Comparison of ENCODE assay signal across 10 cellular contexts in the genomic region with DNA sequence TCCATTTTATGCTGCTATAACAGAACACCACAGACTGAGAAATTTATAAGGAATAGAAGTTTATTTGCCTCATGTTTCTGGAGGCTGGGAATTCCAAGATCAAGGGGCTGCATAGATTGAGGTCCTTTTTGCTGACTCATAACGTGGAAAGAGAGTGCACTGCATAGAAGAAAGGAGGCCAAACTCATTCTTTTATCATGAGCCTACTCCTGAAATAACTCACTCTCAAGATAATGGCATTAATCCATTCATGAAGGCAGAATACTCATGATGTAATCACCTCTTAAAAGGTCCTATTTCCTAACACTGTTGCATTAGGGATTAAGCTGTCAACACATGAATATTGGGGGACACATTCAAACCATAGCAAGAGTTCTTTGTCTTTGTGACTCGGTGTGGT.
DNase-seq lines count a peak whose midpoint lies in the region; ATAC-seq, FAIRE-seq and TF ChIP-seq lines count a peak whose summit lies in the region.
"Had no signal": no experiment of that assay in that cellular context is flagged by ENCODE, and none has a peak within 500 bp of the region (broad histone marks: within the 10 kb centered on the region; RNA-seq: fewer than 3 reads in every experiment).

No MANE protein-coding gene starts in this region.

- no peaks in the 10 kb centered on the region for H3K79me2 ChIP-seq in fibroblast of lung (ENCODE audit: control insufficient read depth, insufficient read depth, low read length)
- H3K79me2 ChIP-seq in osteoblast (ENCODE audit: insufficient read depth, low read length), result no peaks in the 10 kb centered on the region

- H3K4me1 ChIP-seq in fibroblast of lung (ENCODE audit: control insufficient read depth, extremely low read depth, insufficient read depth, low read length), result peaks cover 6% of the 10 kb centered on the region
- H3K4me1 ChIP-seq in osteoblast (ENCODE audit: insufficient read depth, low read length), result peaks cover 16% of the 10 kb centered on the region
- no peaks in the 10 kb centered on the region for H3K4me1 ChIP-seq in BE2C

- H4K20me1 ChIP-seq in fibroblast of lung (ENCODE audit: control insufficient read depth, extremely low read depth, insufficient read depth, low read length), result no peaks in the 10 kb centered on the region
- no peaks in the 10 kb centered on the region for H4K20me1 ChIP-seq in osteoblast (ENCODE audit: insufficient read depth, low read length)

- H3K27me3 Mint-ChIP-seq in activated CD8-positive, alpha-beta memory T cell treated with anti-CD3 and anti-CD28 coated beads, Interleukin-2, amount 10 ng/mL, durations not matched to agents 7 days and 5 days, result no peaks in the 10 kb centered on the region

- H3K9me3 Mint-ChIP-seq in activated CD8-positive, alpha-beta memory T cell treated with anti-CD3 and anti-CD28 coated beads, Interleukin-2, amount 10 ng/mL, durations not matched to agents 7 days and 5 days (ENCODE audit: low read depth), result peaks cover 5% of the 10 kb centered on the region

- H3K4me3 Mint-ChIP-seq in activated CD8-positive, alpha-beta memory T cell treated with anti-CD3 and anti-CD28 coated beads, Interleukin-2, amount 10 ng/mL, durations not matched to agents 7 days and 5 days, result no peak overlapping the region

- H3K36me3 ChIP-seq in fibroblast of lung (ENCODE audit: control insufficient read depth, insufficient read depth, low read length), result no peaks in the 10 kb centered on the region
- no peaks in the 10 kb centered on the region for H3K36me3 ChIP-seq in osteoblast (ENCODE audit: insufficient read depth, low read length)
- H3K36me3 ChIP-seq in BE2C, result no peaks in the 10 kb centered on the region

- H3K9ac ChIP-seq in fibroblast of lung (ENCODE audit: insufficient read depth, low read length), result no peak overlapping the region

- H3K4me2 ChIP-seq in fibroblast of lung (ENCODE audit: extremely low read depth, insufficient read depth, low read length), result no peak overlapping the region
- H3K4me2 ChIP-seq in osteoblast (ENCODE audit: insufficient read depth, low read length), result peak overlapping the region; percentile 38

- H3K9me3 ChIP-seq in fibroblast of lung (ENCODE audit: control insufficient read depth, insufficient read depth, low read depth, low read length) (no peaks in the 10 kb centered on the region), osteoblast (ENCODE audit: low read depth, low read length) (no peaks in the 10 kb centered on the region), BE2C (no peaks in the 10 kb centered on the region; the same call in 1 of the 2 replicates)

- TF ChIP-seq CTCF in fibroblast of lung (conservative IDR thresholded peaks at IDR 0.05 in 1 of 2, IDR thresholded peaks at IDR 0.05 in 1 of 2; ENCODE audit: low read depth in 1 of 2, low read length in 2 of 2) (no peak), osteoblast (IDR thresholded peaks at IDR 0.05; ENCODE audit: extremely low read depth, low read depth, low read length) (no peak), BE2C (IDR thresholded peaks at IDR 0.05; ENCODE audit: low read depth, low read length) (no peak)

- H2AFZ ChIP-seq in fibroblast of lung (ENCODE audit: low read length) (no peak overlapping the region), osteoblast (ENCODE audit: low read length) (no peak overlapping the region)

- no peaks in the 10 kb centered on the region for H3K36me3 Mint-ChIP-seq in activated CD8-positive, alpha-beta memory T cell treated with anti-CD3 and anti-CD28 coated beads, Interleukin-2, amount 10 ng/mL, durations not matched to agents 7 days and 5 days

- DNase-seq in GM04504 (ENCODE audit: low read depth) (peak; percentile 50), RCC 7860 (ENCODE audit: low spot score) (peak; percentile 70), fibroblast of lung (ENCODE audit: low read depth in 2 of 2) (peak; percentile 62 to 95), osteoblast (ENCODE audit: insufficient read length, low spot score, missing footprints) (peak; percentile 55), COR-L47 (lab: John Stamatoyannopoulos, UW) (no peak), DMS153 treated with DMSO at 0.1 percent for 48 hours (lab: John Stamatoyannopoulos, UW; ENCODE audit: unreplicated experiment) (no peak), BE2C (no peak)
- no peak for DNase-seq in activated CD8-positive, alpha-beta memory T cell treated with anti-CD3 and anti-CD28 coated beads, Interleukin-2, amount 10 ng/mL, durations not matched to agents 7 days and 5 days
- DNase-seq: occipital lobe, T-helper 9 cell had no signal

- no peaks in the 10 kb centered on the region for H3K4me1 Mint-ChIP-seq in activated CD8-positive, alpha-beta memory T cell treated with anti-CD3 and anti-CD28 coated beads, Interleukin-2, amount 10 ng/mL, durations not matched to agents 7 days and 5 days

- no peak overlapping the region for H3K27ac Mint-ChIP-seq in activated CD8-positive, alpha-beta memory T cell treated with anti-CD3 and anti-CD28 coated beads, Interleukin-2, amount 10 ng/mL, durations not matched to agents 7 days and 5 days

- H3K4me3 ChIP-seq in fibroblast of lung (replicated peaks in 1 of 4; ENCODE audit: control extremely low read depth in 1 of 4, insufficient read depth in 1 of 4, low read depth in 3 of 4, low read length in 4 of 4), result no peak overlapping the region
- no peak overlapping the region for H3K4me3 ChIP-seq in osteoblast (ENCODE audit: insufficient read depth, low read length)
- H3K4me3 ChIP-seq in BE2C (ENCODE audit: low read depth, low read length), result no peak overlapping the region

- CTCF ChIA-PET in activated CD8-positive, alpha-beta memory T cell treated with anti-CD3 and anti-CD28 coated beads, Interleukin-2, amount 10 ng/mL, durations not matched to agents 7 days and 5 days (lab: Charles Lee), result no interaction called here

- ATAC-seq in activated CD8-positive, alpha-beta memory T cell treated with anti-CD3 and anti-CD28 coated beads, Interleukin-2, amount 10 ng/mL, durations not matched to agents 7 days and 5 days, result no peak

- FAIRE-seq in RCC 7860 (lab: Jason Lieb, UNC), result no peak

- no peak overlapping the region for H3K27ac ChIP-seq in fibroblast of lung (ENCODE audit: insufficient read depth, low read length)
- peak overlapping the region; percentile 64 for H3K27ac ChIP-seq in osteoblast (ENCODE audit: low read depth, low read length)

- no peaks in the 10 kb centered on the region for H3K27me3 ChIP-seq in fibroblast of lung (ENCODE audit: control insufficient read depth, insufficient read depth, low read length)
- no peaks in the 10 kb centered on the region for H3K27me3 ChIP-seq in osteoblast (ENCODE audit: insufficient read depth, low read length)
- H3K27me3 ChIP-seq in BE2C, result no peaks in the 10 kb centered on the region

Comparison
In these comparisons a context has a peak if more than half of its experiments do, and no peak if none do; other contexts are left out.
1. DNase-seq: peak in GM04504 (single experiment), RCC 7860 (single experiment), fibroblast of lung (2 of 2) and osteoblast (single experiment); none in COR-L47 (single experiment), DMS153 treated with DMSO at 0.1 percent for 48 hours (single experiment), activated CD8-positive, alpha-beta memory T cell treated with anti-CD3 and anti-CD28 coated beads, Interleukin-2, amount 10 ng/mL, durations not matched to agents 7 days and 5 days (single experiment) and BE2C (single experiment).